1 cellular context compared by ENCODE assay signal in the genomic region with DNA sequence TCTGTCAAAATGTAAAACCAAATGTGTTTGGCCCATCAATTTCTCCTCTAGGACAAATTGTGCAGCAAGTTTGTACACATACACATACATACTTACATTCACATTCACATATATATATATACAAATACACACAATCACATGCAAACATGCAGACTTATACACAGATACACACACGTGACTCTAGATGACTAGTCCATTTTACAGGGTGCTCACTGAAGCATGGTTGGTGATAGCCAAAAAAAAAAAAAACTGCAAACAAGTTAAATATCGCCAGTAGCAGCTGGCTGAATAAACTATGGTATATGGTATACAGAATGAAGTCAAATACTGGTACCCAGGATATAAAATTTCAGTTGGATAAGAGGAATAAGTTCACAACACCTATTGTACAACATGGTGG.
TF ChIP-seq lines count a peak whose summit lies in the region.

No MANE protein-coding gene starts in this region.

TF ChIP-seq in K562, 482 proteins besides CTCF, POLR2A, EP300 and RAD21 (continued from another document):
- no peak for TF ChIP-seq HDAC3 (IDR thresholded peaks at IDR 0.05; ENCODE audit: borderline replicate concordance, partially characterized antibody)
- TF ChIP-seq JUN (IDR thresholded peaks at IDR 0.05; ENCODE audit: borderline replicate concordance, low read depth, low read length), result no peak
- TF ChIP-seq JUN (CRISPR knock-in tag; IDR thresholded peaks at IDR 0.05; ENCODE audit: borderline replicate concordance), result no peak
- TF ChIP-seq COPS2 (conservative IDR thresholded peaks at IDR 0.05), result no peak
- no peak for TF ChIP-seq TEAD2 (tag; IDR thresholded peaks at IDR 0.05)
- TF ChIP-seq ZNF384 (IDR thresholded peaks at IDR 0.05; ENCODE audit: low read depth, low read length), result peak; percentile 53; the same call in 1 of the 2 replicates
- no peak for TF ChIP-seq ZNF146 (CRISPR knock-in tag; IDR thresholded peaks at IDR 0.05; ENCODE audit: unreplicated experiment)
- TF ChIP-seq PCBP2 (IDR thresholded peaks at IDR 0.05; ENCODE audit: low read depth, low read length, poor library complexity, severe bottlenecking), result no peak
- no peak for TF ChIP-seq HNRNPUL1 (IDR thresholded peaks at IDR 0.05; ENCODE audit: low read length)
- TF ChIP-seq, protein P1, sequence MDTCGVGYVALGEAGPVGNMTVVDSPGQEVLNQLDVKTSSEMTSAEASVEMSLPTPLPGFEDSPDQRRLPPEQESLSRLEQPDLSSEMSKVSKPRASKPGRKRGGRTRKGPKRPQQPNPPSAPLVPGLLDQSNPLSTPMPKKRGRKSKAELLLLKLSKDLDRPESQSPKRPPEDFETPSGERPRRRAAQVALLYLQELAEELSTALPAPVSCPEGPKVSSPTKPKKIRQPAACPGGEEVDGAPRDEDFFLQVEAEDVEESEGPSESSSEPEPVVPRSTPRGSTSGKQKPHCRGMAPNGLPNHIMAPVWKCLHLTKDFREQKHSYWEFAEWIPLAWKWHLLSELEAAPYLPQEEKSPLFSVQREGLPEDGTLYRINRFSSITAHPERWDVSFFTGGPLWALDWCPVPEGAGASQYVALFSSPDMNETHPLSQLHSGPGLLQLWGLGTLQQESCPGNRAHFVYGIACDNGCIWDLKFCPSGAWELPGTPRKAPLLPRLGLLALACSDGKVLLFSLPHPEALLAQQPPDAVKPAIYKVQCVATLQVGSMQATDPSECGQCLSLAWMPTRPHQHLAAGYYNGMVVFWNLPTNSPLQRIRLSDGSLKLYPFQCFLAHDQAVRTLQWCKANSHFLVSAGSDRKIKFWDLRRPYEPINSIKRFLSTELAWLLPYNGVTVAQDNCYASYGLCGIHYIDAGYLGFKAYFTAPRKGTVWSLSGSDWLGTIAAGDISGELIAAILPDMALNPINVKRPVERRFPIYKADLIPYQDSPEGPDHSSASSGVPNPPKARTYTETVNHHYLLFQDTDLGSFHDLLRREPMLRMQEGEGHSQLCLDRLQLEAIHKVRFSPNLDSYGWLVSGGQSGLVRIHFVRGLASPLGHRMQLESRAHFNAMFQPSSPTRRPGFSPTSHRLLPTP (IDR thresholded peaks at IDR 0.05; ENCODE audit: borderline replicate concordance, extremely low read depth, insufficient read length), result no peak
- TF ChIP-seq, protein P2, sequence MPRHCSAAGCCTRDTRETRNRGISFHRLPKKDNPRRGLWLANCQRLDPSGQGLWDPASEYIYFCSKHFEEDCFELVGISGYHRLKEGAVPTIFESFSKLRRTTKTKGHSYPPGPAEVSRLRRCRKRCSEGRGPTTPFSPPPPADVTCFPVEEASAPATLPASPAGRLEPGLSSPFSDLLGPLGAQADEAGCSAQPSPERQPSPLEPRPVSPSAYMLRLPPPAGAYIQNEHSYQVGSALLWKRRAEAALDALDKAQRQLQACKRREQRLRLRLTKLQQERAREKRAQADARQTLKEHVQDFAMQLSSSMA (CRISPR knock-in tag; IDR thresholded peaks at IDR 0.05), result no peak
- no peak for TF ChIP-seq ELF2 (CRISPR knock-in tag; IDR thresholded peaks at IDR 0.05)
- TF ChIP-seq ZNF239 (CRISPR knock-in tag; IDR thresholded peaks at IDR 0.05), result no peak
- TF ChIP-seq POLR2AphosphoS2 (IDR thresholded peaks at IDR 0.05; ENCODE audit: low read length), result no peak
- peak; percentile 32; the same call in 1 of the 2 replicates for TF ChIP-seq BHLHE40 (IDR thresholded peaks at IDR 0.05; ENCODE audit: low read length)
- TF ChIP-seq RFX1 (IDR thresholded peaks at IDR 0.05), result no peak
- TF ChIP-seq PTRF (tag; IDR thresholded peaks at IDR 0.05), result no peak
- no peak for TF ChIP-seq JUNB (CRISPR knock-in tag; conservative IDR thresholded peaks at IDR 0.05)
- TF ChIP-seq ZFP30 (CRISPR knock-in tag; IDR thresholded peaks at IDR 0.05; ENCODE audit: borderline replicate concordance), result no peak
